In the genomic region with DNA sequence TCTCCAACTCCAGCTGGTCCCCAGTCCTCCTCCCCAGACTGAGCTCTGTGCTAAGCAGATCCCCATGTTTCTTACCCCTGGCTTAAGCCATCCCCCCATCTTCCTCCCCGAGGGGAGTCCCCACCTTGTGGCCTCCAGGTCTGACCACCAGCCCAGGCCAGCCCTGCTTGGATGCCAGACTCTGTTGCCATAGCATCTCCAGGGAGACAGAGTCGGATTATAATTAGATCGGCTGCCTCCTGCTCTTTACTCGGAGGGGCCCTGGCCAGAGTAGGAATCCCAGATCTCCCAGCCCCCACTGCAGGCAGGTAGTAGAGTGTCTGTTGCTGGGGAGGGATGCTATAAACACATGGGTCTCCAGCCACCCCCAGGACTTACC, we compare ENCODE assay signal across 9 cellular contexts. TPM values are rescaled to one million over a fixed set of nuclear protein-coding genes. Genes with fewer than 3 reads are reported as not detected.
DNase-seq lines count a peak whose midpoint lies in the region; ATAC-seq and TF ChIP-seq lines count a peak whose summit lies in the region.
"Had no signal": no experiment of that assay in that cellular context is flagged by ENCODE, and none has a peak within 500 bp of the region (broad histone marks: within the 10 kb centered on the region; RNA-seq: fewer than 3 reads in every experiment).

No MANE protein-coding gene starts in this region.

- TF ChIP-seq CTCF in chondrocyte (IDR thresholded peaks at IDR 0.05) (no peak), liver (IDR thresholded peaks at IDR 0.05; ENCODE audit: low read depth, low read length, missing input control) (no peak)

- H3K27ac Mint-ChIP-seq in chondrocyte (ENCODE audit: unreplicated experiment) = peak overlapping the region; percentile 83
- H3K27ac Mint-ChIP-seq in activated T-cell treated with anti-CD3 and anti-CD28 coated beads, Interleukin-2, amount 50 U/mL, for 72 hours = no peak overlapping the region
- H3K27ac Mint-ChIP-seq: activated naive CD8-positive, alpha-beta T cell treated with anti-CD3 and anti-CD28 coated beads, Interleukin-2, amount 50 U/mL, for 24 hours had no signal

- H3K4me3 Mint-ChIP-seq in chondrocyte (ENCODE audit: unreplicated experiment) = peak overlapping the region; percentile 49
- H3K4me3 Mint-ChIP-seq in activated T-cell treated with anti-CD3 and anti-CD28 coated beads, Interleukin-2, amount 50 U/mL, for 72 hours = no peak overlapping the region
- H3K4me3 Mint-ChIP-seq: activated naive CD8-positive, alpha-beta T cell treated with anti-CD3 and anti-CD28 coated beads, Interleukin-2, amount 50 U/mL, for 24 hours had no signal

- no peak overlapping the region for H3K4me3 ChIP-seq in liver (ENCODE audit: low read depth in 1 of 3, low read length in 3 of 3)
- H3K4me3 ChIP-seq in subcutaneous abdominal adipose tissue (ENCODE audit: low read depth in 1 of 5, low read length in 5 of 5) = peak overlapping the region; percentile 64 to 90 (median 90)

- peaks cover 3% of the 10 kb centered on the region for H3K36me3 Mint-ChIP-seq in chondrocyte (ENCODE audit: low read depth)
- H3K36me3 Mint-ChIP-seq in activated T-cell treated with anti-CD3 and anti-CD28 coated beads, Interleukin-2, amount 50 U/mL, for 72 hours (ENCODE audit: insufficient read depth in 2 of 2) = no peaks in the 10 kb centered on the region

- TF ChIP-seq RAD21 in liver (IDR thresholded peaks at IDR 0.05) = no peak

- no peaks in the 10 kb centered on the region for H3K9me3 ChIP-seq in liver (ENCODE audit: control insufficient read depth in 4 of 4, low read length in 3 of 4)
- H3K9me3 ChIP-seq in subcutaneous abdominal adipose tissue (ENCODE audit: control insufficient read depth in 5 of 5, low read length in 5 of 5) = no peaks in the 10 kb centered on the region

- 73% methylated on average over 4 of the region's 4 CpGs for WGBS in liver

- peaks cover 31% of the 10 kb centered on the region for H3K4me1 Mint-ChIP-seq in chondrocyte (ENCODE audit: low read depth)
- peaks cover 7% of the 10 kb centered on the region for H3K4me1 Mint-ChIP-seq in activated T-cell treated with anti-CD3 and anti-CD28 coated beads, Interleukin-2, amount 50 U/mL, for 72 hours (ENCODE audit: low read depth)

- H3K27me3 ChIP-seq in liver (ENCODE audit: control insufficient read depth in 4 of 4, insufficient read depth in 4 of 4, low read length in 3 of 4) = no peaks in the 10 kb centered on the region
- no peaks in the 10 kb centered on the region for H3K27me3 ChIP-seq in subcutaneous abdominal adipose tissue (ENCODE audit: control insufficient read depth in 5 of 5, insufficient read depth in 4 of 5, low read length in 5 of 5)

- H3K36me3 ChIP-seq in liver (ENCODE audit: control insufficient read depth in 4 of 4, insufficient read depth in 3 of 4, low read depth in 1 of 4, low read length in 3 of 4) (peaks cover 0 to 17% (median 0%) of the 10 kb centered on the region in 4 donors), subcutaneous abdominal adipose tissue (ENCODE audit: control insufficient read depth in 5 of 5, insufficient read depth in 5 of 5, low read length in 5 of 5) (peaks cover 0 to 53% (median 36%) of the 10 kb centered on the region in 5 donors)

- H3K9me3 Mint-ChIP-seq in chondrocyte (ENCODE audit: low read depth) = no peaks in the 10 kb centered on the region
- H3K9me3 Mint-ChIP-seq in activated T-cell treated with anti-CD3 and anti-CD28 coated beads, Interleukin-2, amount 50 U/mL, for 72 hours = no peaks in the 10 kb centered on the region
- H3K9me3 Mint-ChIP-seq: activated naive CD8-positive, alpha-beta T cell treated with anti-CD3 and anti-CD28 coated beads, Interleukin-2, amount 50 U/mL, for 24 hours had no signal

- DNase-seq in NCI-H146 (lab: John Stamatoyannopoulos, UW) (peak; percentile 56), chondrocyte (ENCODE audit: low spot score) (no peak), NCI-H345 (lab: John Stamatoyannopoulos, UW) (no peak)
- DNase-seq in activated T-cell treated with anti-CD3 and anti-CD28 coated beads, Interleukin-2, amount 50 U/mL, for 72 hours = no peak
- DNase-seq: activated naive CD8-positive, alpha-beta T cell treated with anti-CD3 and anti-CD28 coated beads, Interleukin-2, amount 50 U/mL, for 24 hours had no signal

- H3K9ac ChIP-seq in liver (ENCODE audit: low read depth in 1 of 2, low read length in 2 of 2) = no peak overlapping the region
- H3K9ac ChIP-seq in subcutaneous abdominal adipose tissue (ENCODE audit: low read length in 5 of 5) = peak overlapping the region; percentile 91 to 95 (median 94)

- H3K4me1 ChIP-seq in liver (ENCODE audit: control insufficient read depth in 4 of 4, insufficient read depth in 4 of 4, low read length in 3 of 4) (peaks cover 0 to 31% (median 19%) of the 10 kb centered on the region in 4 donors), subcutaneous abdominal adipose tissue (ENCODE audit: control insufficient read depth in 5 of 5, insufficient read depth in 5 of 5, low read length in 5 of 5) (peaks cover 19 to 74% (median 66%) of the 10 kb centered on the region in 5 donors)

- ATAC-seq in activated T-cell treated with anti-CD3 and anti-CD28 coated beads, Interleukin-2, amount 50 U/mL, for 72 hours (replicated peaks in 1 of 2) = no peak
- ATAC-seq in GM21529 (IDR thresholded peaks at IDR 0.05; ENCODE audit: unreplicated experiment) = no peak
- no peak for ATAC-seq in HG02973 (IDR thresholded peaks at IDR 0.05; ENCODE audit: unreplicated experiment)

- H3K27me3 Mint-ChIP-seq in chondrocyte (ENCODE audit: low read depth) = no peaks in the 10 kb centered on the region
- H3K27me3 Mint-ChIP-seq in activated T-cell treated with anti-CD3 and anti-CD28 coated beads, Interleukin-2, amount 50 U/mL, for 72 hours (ENCODE audit: low read depth) = peaks cover 3% of the 10 kb centered on the region
- H3K27me3 Mint-ChIP-seq: activated naive CD8-positive, alpha-beta T cell treated with anti-CD3 and anti-CD28 coated beads, Interleukin-2, amount 50 U/mL, for 24 hours had no signal

- peak overlapping the region; percentile 4 to 82 for H3K27ac ChIP-seq in liver (ENCODE audit: low read depth in 1 of 2, low read length in 2 of 2)
- H3K27ac ChIP-seq in subcutaneous abdominal adipose tissue (ENCODE audit: low read depth, low read length) = peak overlapping the region; percentile 92

TF ChIP-seq in liver, 16 proteins besides CTCF, POLR2A, EP300 and RAD21 (continues in another document):
- TF ChIP-seq SP1 (IDR thresholded peaks at IDR 0.05) (no peak), HNF4G (IDR thresholded peaks at IDR 0.05) (no peak), GABPA (IDR thresholded peaks at IDR 0.05 in 1 of 2, conservative IDR thresholded peaks at IDR 0.05 in 1 of 2) (no peak)
- TF ChIP-seq, protein P1, sequence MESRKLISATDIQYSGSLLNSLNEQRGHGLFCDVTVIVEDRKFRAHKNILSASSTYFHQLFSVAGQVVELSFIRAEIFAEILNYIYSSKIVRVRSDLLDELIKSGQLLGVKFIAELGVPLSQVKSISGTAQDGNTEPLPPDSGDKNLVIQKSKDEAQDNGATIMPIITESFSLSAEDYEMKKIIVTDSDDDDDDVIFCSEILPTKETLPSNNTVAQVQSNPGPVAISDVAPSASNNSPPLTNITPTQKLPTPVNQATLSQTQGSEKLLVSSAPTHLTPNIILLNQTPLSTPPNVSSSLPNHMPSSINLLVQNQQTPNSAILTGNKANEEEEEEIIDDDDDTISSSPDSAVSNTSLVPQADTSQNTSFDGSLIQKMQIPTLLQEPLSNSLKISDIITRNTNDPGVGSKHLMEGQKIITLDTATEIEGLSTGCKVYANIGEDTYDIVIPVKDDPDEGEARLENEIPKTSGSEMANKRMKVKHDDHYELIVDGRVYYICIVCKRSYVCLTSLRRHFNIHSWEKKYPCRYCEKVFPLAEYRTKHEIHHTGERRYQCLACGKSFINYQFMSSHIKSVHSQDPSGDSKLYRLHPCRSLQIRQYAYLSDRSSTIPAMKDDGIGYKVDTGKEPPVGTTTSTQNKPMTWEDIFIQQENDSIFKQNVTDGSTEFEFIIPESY (IDR thresholded peaks at IDR 0.05) = no peak

RNA-seq across cellular contexts. Expression of a gene that starts 2.4 kb away (rescaled TPM):
- total RNA-seq in chondrocyte (15.6 to 40.8 TPM (median 35.1 TPM) in 3 replicates), liver (10 to 100 TPM in 1 of 2 donors, 1 to 10 TPM in 1; 9.2 to 17.1 TPM)
- polyA plus RNA-seq in liver = 1 to 10 TPM; 8.1 to 9.6 TPM
- total RNA-seq in activated T-cell treated with anti-CD3 and anti-CD28 coated beads, Interleukin-2, amount 50 U/mL, for 72 hours = 1 to 10 TPM; 3.0 to 5.4 TPM

RNA-seq across cellular contexts. Expression of a gene that starts 7.7 kb away (rescaled TPM):
- total RNA-seq in chondrocyte (18.1 to 19.4 TPM (median 18.7 TPM) in 3 replicates), liver (10 to 100 TPM in 1 of 2 donors, 1 to 10 TPM in 1; 6.1 to 10.4 TPM)
- polyA plus RNA-seq in liver = 10 to 100 TPM in 1 of 2 donors, 1 to 10 TPM in 1; 1.1 to 10.7 TPM
- total RNA-seq in activated T-cell treated with anti-CD3 and anti-CD28 coated beads, Interleukin-2, amount 50 U/mL, for 72 hours = 10 to 100 TPM; 15.7 to 16.8 TPM

RNA-seq across cellular contexts. Expression of a gene that starts 40.9 kb away (rescaled TPM):
- total RNA-seq in chondrocyte (824 to 1,096 TPM (median 1,075 TPM) in 3 replicates), liver (100 to 1,000 TPM; 134 TPM)
- 100 to 1,000 TPM in 1 of 2 donors, 10 to 100 TPM in 1; 87.6 to 172 TPM for polyA plus RNA-seq in liver
- 1 to 10 TPM in 1 of 2 donors, under 1 TPM in 1; 0.39 to 1.7 TPM for total RNA-seq in activated T-cell treated with anti-CD3 and anti-CD28 coated beads, Interleukin-2, amount 50 U/mL, for 72 hours

RNA-seq across cellular contexts. Expression of a gene that starts 53.2 kb away (rescaled TPM):
- 34.2 to 43.4 TPM (median 35.6 TPM) in 3 replicates for total RNA-seq in chondrocyte
- total RNA-seq in liver = 10 to 100 TPM; 36.4 to 39.6 TPM
- polyA plus RNA-seq in liver = 10 to 100 TPM in 1 of 2 donors, 1 to 10 TPM in 1; 8.1 to 18.3 TPM
- 10 to 100 TPM; 65.5 to 92.2 TPM for total RNA-seq in activated T-cell treated with anti-CD3 and anti-CD28 coated beads, Interleukin-2, amount 50 U/mL, for 72 hours

Comparison
In these comparisons a context has a peak if more than half of its experiments do, and no peak if none do; other contexts are left out.
1. H3K4me3 ChIP-seq: peak in subcutaneous abdominal adipose tissue (5 of 5); none in liver (0 of 3).
2. H3K9ac ChIP-seq: peak in subcutaneous abdominal adipose tissue (5 of 5); none in liver (0 of 2).
3. RNA of a gene that starts 40.9 kb away (total RNA-seq): 824 to 1,096 TPM in chondrocyte and 134 TPM in liver; 0.39 to 1.7 TPM in activated T-cell treated with anti-CD3 and anti-CD28 coated beads, Interleukin-2, amount 50 U/mL, for 72 hours; every median in the first group is over 10 times any median in the second.